In genomic region chr12:4609071-4609470, GRCh38 we compare ENCODE assay signal across 3 cellular contexts.
"Had no signal": no experiment of that assay in that cellular context is flagged by ENCODE, and none has a peak within 500 bp of the region (broad histone marks: within the 10 kb centered on the region; RNA-seq: fewer than 3 reads in every experiment).

No MANE protein-coding gene starts in this region.

- DNase-seq: GDM1, GF-D8 had no signal

- ATAC-seq: GM12878 had no signal

- H3K4me3 ChIP-seq: GM12878 had no signal
